32 cellular contexts compared by ENCODE assay signal in genomic region chr13:19181621-19182485, GRCh38. TPM values are rescaled to one million over a fixed set of nuclear protein-coding genes. Genes with fewer than 3 reads are reported as not detected.
A peak's percentile ranks its signal among the peaks of the same experiment; 100 is the strongest.
DNase-seq lines count a peak whose midpoint lies in the region; ATAC-seq and TF ChIP-seq lines count a peak whose summit lies in the region.
"Had no signal": no experiment of that assay in that cellular context is flagged by ENCODE, and none has a peak within 500 bp of the region (broad histone marks: within the 10 kb centered on the region; RNA-seq: fewer than 3 reads in every experiment).

TSS of gene TUBA3C (minus strand) at chr13:19181824. CDS start at chr13:19181747, 77 bp downstream.

- DNase-seq in activated CD4-positive, alpha-beta T cell treated with anti-CD3 and anti-CD28 coated beads, Interleukin-2, amount 10 ng/mL, durations not matched to agents 7 days and 5 days = no peak
- DNase-seq in activated CD4-positive, alpha-beta T cell treated with anti-CD3 and anti-CD28 coated beads for 1 hour = no peak
- DNase-seq in NCI-H774 (lab: John Stamatoyannopoulos, UW) (peak; percentile 8), lung (ENCODE audit: low spot score) (peak; percentile 19), type B pancreatic cell (ENCODE audit: extremely low spot score, unreplicated experiment) (peak; percentile 52), HT-29 (ENCODE audit: low spot score) (no peak), BE2C (no peak), thyroid gland (no peak)
- DNase-seq: ACHN; activated CD4-positive, alpha-beta memory T cell treated with anti-CD3 and anti-CD28 coated beads, Interleukin-2, amount 10 ng/mL, durations not matched to agents 7 days and 5 days; activated CD8-positive, alpha-beta memory T cell treated with anti-CD3 and anti-CD28 coated beads, Interleukin-2, amount 50 U/mL, for 48 hours; activated naive CD4-positive, alpha-beta T cell treated with anti-CD3 and anti-CD28 coated beads, Interleukin-2, amount 10 ng/mL, durations not matched to agents 7 days and 5 days; HCEC 1CT; Karpas-422; mucosa of descending colon; NCI-H1417 treated with DMSO at 0.1 percent for 48 hours; NCI-H2171; NCI-H526; ovary; PC-9; small intestine; stimulated activated naive B cell treated with anti-CD40 and anti-IgM and Interleukin-4, amounts not matched to agents 10 μg/mL and 1 μg/mL and 100 μg/mL, for 72 hours; T-helper 17 cell had no signal

- WGBS in lung, 2 donors = 91 to 92% methylated on average over 40 of the region's 40 CpGs
- WGBS in thyroid gland, 2 donors = 93% methylated on average over 27 to 39 of the region's 40 CpGs

- H3K4me3 ChIP-seq in lung = no peak within 1 kb of the TSS
- no peak within 1 kb of the TSS for H3K4me3 ChIP-seq in BE2C (ENCODE audit: low read depth, low read length)
- no peak within 1 kb of the TSS for H3K4me3 ChIP-seq in thyroid gland (replicated peaks in 1 of 3)
- H3K4me3 ChIP-seq: adrenal gland, mucosa of descending colon, ovary, PC-9, thoracic aorta had no signal

- peaks cover 5% of the 10 kb centered on the region for H3K9me3 Mint-ChIP-seq in activated CD4-positive, alpha-beta T cell treated with anti-CD3 and anti-CD28 coated beads, Interleukin-2, amount 10 ng/mL, durations not matched to agents 7 days and 5 days
- no peaks in the 10 kb centered on the region for H3K9me3 Mint-ChIP-seq in type B pancreatic cell
- H3K9me3 Mint-ChIP-seq: activated CD4-positive, alpha-beta memory T cell treated with anti-CD3 and anti-CD28 coated beads, Interleukin-2, amount 10 ng/mL, durations not matched to agents 7 days and 5 days had no signal

- no peaks in the 10 kb centered on the region for H3K27me3 Mint-ChIP-seq in activated CD4-positive, alpha-beta T cell treated with anti-CD3 and anti-CD28 coated beads, Interleukin-2, amount 10 ng/mL, durations not matched to agents 7 days and 5 days
- H3K27me3 Mint-ChIP-seq in type B pancreatic cell = no peaks in the 10 kb centered on the region
- H3K27me3 Mint-ChIP-seq: activated CD4-positive, alpha-beta memory T cell treated with anti-CD3 and anti-CD28 coated beads, Interleukin-2, amount 10 ng/mL, durations not matched to agents 7 days and 5 days; activated naive CD4-positive, alpha-beta T cell treated with anti-CD3 and anti-CD28 coated beads, Interleukin-2, amount 10 ng/mL, durations not matched to agents 7 days and 5 days; stimulated activated naive B cell treated with anti-CD40 and anti-IgM and Interleukin-4, amounts not matched to agents 10 μg/mL and 1 μg/mL and 100 μg/mL, for 72 hours had no signal

- H3K27me3 ChIP-seq in lung (ENCODE audit: control insufficient read depth, insufficient read depth) (no peaks in the 10 kb centered on the region), BE2C (no peaks in the 10 kb centered on the region), thyroid gland (no peaks in the 10 kb centered on the region)
- H3K27me3 ChIP-seq: adrenal gland, ovary had no signal

- ATAC-seq in lung (ENCODE audit: insufficient read depth, low FRiP score) = no peak
- ATAC-seq: HepG2; mucosa of descending colon; stimulated activated naive B cell treated with anti-CD40 and anti-IgM and Interleukin-4, amounts not matched to agents 10 μg/mL and 1 μg/mL and 100 μg/mL, for 72 hours; T-helper 17 cell had no signal

- TF ChIP-seq CTCF in lung (IDR thresholded peaks at IDR 0.05; ENCODE audit: control extremely low read depth, extremely low read depth) = no peak
- no peak for TF ChIP-seq CTCF in type B pancreatic cell (conservative IDR thresholded peaks at IDR 0.05)
- no peak for TF ChIP-seq CTCF in BE2C (IDR thresholded peaks at IDR 0.05; ENCODE audit: low read depth, low read length)
- TF ChIP-seq CTCF in thyroid gland (IDR thresholded peaks at IDR 0.05) = no peak

- H3K9me3 ChIP-seq in lung (ENCODE audit: control insufficient read depth in 2 of 2, insufficient read depth in 1 of 2, low read length in 1 of 2) (peaks cover 0 to 11% of the 10 kb centered on the region in 2 donors), BE2C (no peaks in the 10 kb centered on the region; the same call in 1 of the 2 replicates), thyroid gland (no peaks in the 10 kb centered on the region)
- H3K9me3 ChIP-seq: adrenal gland, ovary, thoracic aorta had no signal

- no peak for TF ChIP-seq POLR2A in thyroid gland (IDR thresholded peaks at IDR 0.05)

- H3K4me1 Mint-ChIP-seq in activated CD4-positive, alpha-beta T cell treated with anti-CD3 and anti-CD28 coated beads, Interleukin-2, amount 10 ng/mL, durations not matched to agents 7 days and 5 days = no peaks in the 10 kb centered on the region
- no peaks in the 10 kb centered on the region for H3K4me1 Mint-ChIP-seq in type B pancreatic cell (ENCODE audit: unreplicated experiment)
- H3K4me1 Mint-ChIP-seq: activated CD4-positive, alpha-beta memory T cell treated with anti-CD3 and anti-CD28 coated beads, Interleukin-2, amount 10 ng/mL, durations not matched to agents 7 days and 5 days; activated naive CD4-positive, alpha-beta T cell treated with anti-CD3 and anti-CD28 coated beads, Interleukin-2, amount 10 ng/mL, durations not matched to agents 7 days and 5 days; nephron; stimulated activated naive B cell treated with anti-CD40 and anti-IgM and Interleukin-4, amounts not matched to agents 10 μg/mL and 1 μg/mL and 100 μg/mL, for 72 hours; T-helper 17 cell had no signal

- CTCF ChIA-PET in activated CD4-positive, alpha-beta T cell treated with anti-CD3 and anti-CD28 coated beads, Interleukin-2, amount 10 ng/mL, durations not matched to agents 7 days and 5 days (lab: Charles Lee) = no interaction called here

- no peak within 1 kb of the TSS for H3K4me3 Mint-ChIP-seq in activated CD4-positive, alpha-beta T cell treated with anti-CD3 and anti-CD28 coated beads, Interleukin-2, amount 10 ng/mL, durations not matched to agents 7 days and 5 days
- no peak within 1 kb of the TSS for H3K4me3 Mint-ChIP-seq in type B pancreatic cell
- H3K4me3 Mint-ChIP-seq: activated CD4-positive, alpha-beta memory T cell treated with anti-CD3 and anti-CD28 coated beads, Interleukin-2, amount 10 ng/mL, durations not matched to agents 7 days and 5 days; activated naive CD4-positive, alpha-beta T cell treated with anti-CD3 and anti-CD28 coated beads, Interleukin-2, amount 10 ng/mL, durations not matched to agents 7 days and 5 days; activated T-helper 1 cell treated with anti-CD3 and anti-CD28 coated beads, Interleukin-12 subunit alpha, Interleukin-12 subunit beta, Interleukin-2, Interleukin-4 antibody, amounts not matched to agents 30 ng/mL and 10 ng/mL and 1 ng/mL, durations not matched to agents 14 hours and 24 hours and 36 hours; nephron; stimulated activated naive B cell treated with anti-CD40 and anti-IgM and Interleukin-4, amounts not matched to agents 10 μg/mL and 1 μg/mL and 100 μg/mL, for 72 hours; T-helper 17 cell had no signal

- H3K36me3 ChIP-seq in lung (ENCODE audit: control insufficient read depth in 2 of 2, insufficient read depth in 2 of 2, low read length in 2 of 2) (no peaks in the 10 kb centered on the region), BE2C (no peaks in the 10 kb centered on the region), thyroid gland (no peaks in the 10 kb centered on the region)
- H3K36me3 ChIP-seq: adrenal gland, ovary, thoracic aorta had no signal

- H3K4me1 ChIP-seq in lung (ENCODE audit: control insufficient read depth in 2 of 2, insufficient read depth in 2 of 2, low read length in 2 of 2) (no peaks in the 10 kb centered on the region), BE2C (no peaks in the 10 kb centered on the region), thyroid gland (no peaks in the 10 kb centered on the region)
- H3K4me1 ChIP-seq: adrenal gland had no signal

- H3K36me3 Mint-ChIP-seq in activated CD4-positive, alpha-beta T cell treated with anti-CD3 and anti-CD28 coated beads, Interleukin-2, amount 10 ng/mL, durations not matched to agents 7 days and 5 days (ENCODE audit: low read depth) = no peaks in the 10 kb centered on the region
- no peaks in the 10 kb centered on the region for H3K36me3 Mint-ChIP-seq in type B pancreatic cell
- H3K36me3 Mint-ChIP-seq: activated naive CD4-positive, alpha-beta T cell treated with anti-CD3 and anti-CD28 coated beads, Interleukin-2, amount 10 ng/mL, durations not matched to agents 7 days and 5 days had no signal

- H3K27ac Mint-ChIP-seq in activated CD4-positive, alpha-beta T cell treated with anti-CD3 and anti-CD28 coated beads, Interleukin-2, amount 10 ng/mL, durations not matched to agents 7 days and 5 days = peak within 1 kb of the TSS; percentile 36
- no peak within 1 kb of the TSS for H3K27ac Mint-ChIP-seq in type B pancreatic cell
- H3K27ac Mint-ChIP-seq: activated CD4-positive, alpha-beta memory T cell treated with anti-CD3 and anti-CD28 coated beads, Interleukin-2, amount 10 ng/mL, durations not matched to agents 7 days and 5 days; activated naive CD4-positive, alpha-beta T cell treated with anti-CD3 and anti-CD28 coated beads, Interleukin-2, amount 10 ng/mL, durations not matched to agents 7 days and 5 days; activated T-helper 1 cell treated with anti-CD3 and anti-CD28 coated beads, Interleukin-12 subunit alpha, Interleukin-12 subunit beta, Interleukin-2, Interleukin-4 antibody, amounts not matched to agents 30 ng/mL and 10 ng/mL and 1 ng/mL, durations not matched to agents 14 hours and 24 hours and 36 hours; nephron; stimulated activated naive B cell treated with anti-CD40 and anti-IgM and Interleukin-4, amounts not matched to agents 10 μg/mL and 1 μg/mL and 100 μg/mL, for 72 hours; T-helper 17 cell had no signal

- intact Hi-C loops in thyroid gland (cut with DNase I) = no loop called here

- H3K27ac ChIP-seq in lung (ENCODE audit: low read depth in 1 of 2, low read length in 1 of 2) (no peak within 1 kb of the TSS), thyroid gland (no peak within 1 kb of the TSS)
- H3K27ac ChIP-seq: adrenal gland, ovary, PC-9, thoracic aorta had no signal

- POLR2A ChIA-PET in activated CD4-positive, alpha-beta T cell treated with anti-CD3 and anti-CD28 coated beads, Interleukin-2, amount 10 ng/mL, durations not matched to agents 7 days and 5 days (lab: Charles Lee) = no interaction called here

RNA-seq across cellular contexts. Expression of gene TUBA3C, which starts in this region (rescaled TPM):
- not detected for total RNA-seq in activated CD4-positive, alpha-beta T cell treated with anti-CD3 and anti-CD28 coated beads, Interleukin-2, amount 10 ng/mL, durations not matched to agents 7 days and 5 days
- total RNA-seq in lung = not detected
- not detected for polyA plus RNA-seq in lung
- not detected in 2 replicates for total RNA-seq in type B pancreatic cell (ENCODE audit: low replicate concordance)
- total RNA-seq in HT-29 (2014; rRNA removed; shearing (Covaris generic)) = not detected in 2 replicates
- not detected for polyA plus RNA-seq in BE2C (2012; ENCODE audit: insufficient read depth, insufficient read length, low read depth)
- under 1 TPM in 2 of 4 donors, not detected in 2; 0.33 to 0.94 TPM for total RNA-seq in thyroid gland
- total RNA-seq: activated CD4-positive, alpha-beta memory T cell treated with anti-CD3 and anti-CD28 coated beads, Interleukin-2, amount 10 ng/mL, durations not matched to agents 7 days and 5 days; activated T-helper 1 cell treated with anti-CD3 and anti-CD28 coated beads, Interleukin-12 subunit alpha, Interleukin-12 subunit beta, Interleukin-2, Interleukin-4 antibody, amounts not matched to agents 30 ng/mL and 10 ng/mL and 1 ng/mL, durations not matched to agents 14 hours and 24 hours and 36 hours; adrenal gland; frontal cortex; HepG2; lung microvascular endothelial cell; mucosa of descending colon; ovary; PC-9; renal cortical epithelial cell; T-helper 17 cell; thoracic aorta had no signal
- polyA plus RNA-seq: adrenal gland, BJ, HepG2, ovary, small intestine had no signal

Comparison
In these comparisons a context has a peak if more than half of its experiments do, and no peak if none do; other contexts are left out.
1. Peak in DNase-seq in lung; RNA of the gene not detected or under 1 TPM.
2. Peak in DNase-seq in type B pancreatic cell; RNA of the gene not detected or under 1 TPM.